Comparison of ENCODE assay signal across 11 cellular contexts in the genomic region with DNA sequence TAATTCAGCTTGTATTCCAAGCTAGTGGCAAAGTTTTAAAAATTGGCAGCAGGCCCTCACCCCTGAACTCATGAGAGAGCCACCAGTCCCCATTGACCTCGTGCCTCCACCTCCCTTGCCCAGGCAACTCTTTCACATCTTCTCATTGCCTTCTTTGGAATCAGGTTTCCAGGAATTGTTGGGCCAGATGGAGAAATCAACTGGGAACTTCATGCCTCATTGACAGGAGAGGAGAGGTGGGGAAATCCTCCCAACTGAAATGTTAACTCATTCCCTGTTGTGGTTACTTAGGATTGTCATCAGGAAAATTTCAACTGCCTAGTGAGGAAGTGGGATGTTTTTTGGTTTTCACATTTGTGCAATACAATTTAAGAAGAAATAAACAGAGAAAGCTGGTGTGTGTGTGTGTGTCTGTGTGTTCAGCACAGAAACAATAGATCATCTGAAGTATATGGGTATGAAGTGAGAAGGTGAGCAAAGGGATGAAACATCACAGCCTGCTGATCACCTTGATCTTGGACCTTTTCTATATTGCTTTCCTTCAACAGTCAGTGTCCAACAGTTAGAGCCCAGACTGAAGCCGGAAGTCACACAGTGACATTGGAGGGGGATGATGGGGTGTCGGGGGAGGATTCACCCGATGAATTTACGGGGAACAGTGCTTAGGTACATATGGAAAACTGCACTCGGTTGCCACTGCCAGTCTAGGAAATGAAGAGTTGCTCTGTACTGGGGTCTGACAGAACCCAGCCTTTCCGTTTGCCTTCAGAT.
DNase-seq lines count a peak whose midpoint lies in the region; ATAC-seq and TF ChIP-seq lines count a peak whose summit lies in the region.
"Had no signal": no experiment of that assay in that cellular context is flagged by ENCODE, and none has a peak within 500 bp of the region (broad histone marks: within the 10 kb centered on the region; RNA-seq: fewer than 3 reads in every experiment).

No MANE protein-coding gene starts in this region.

- no peak overlapping the region for H3K4me3 Mint-ChIP-seq in endothelial cell (ENCODE audit: unreplicated experiment)

- H3K4me3 ChIP-seq in AG09309 (ENCODE audit: control insufficient read depth, low read depth, low read length) (no peak overlapping the region), astrocyte of the spinal cord (ENCODE audit: low read depth, low read length) (no peak overlapping the region)
- H3K4me3 ChIP-seq: tibial artery had no signal

- no peak for TF ChIP-seq CTCF in AG09309 (IDR thresholded peaks at IDR 0.05; ENCODE audit: control insufficient read depth, insufficient read depth, low read depth, low read length, missing control alignments)
- TF ChIP-seq CTCF in astrocyte of the spinal cord (IDR thresholded peaks at IDR 0.05; ENCODE audit: low read depth, low read length) = no peak
- TF ChIP-seq CTCF in endothelial cell (IDR thresholded peaks at IDR 0.05; ENCODE audit: unreplicated experiment) = no peak

- ATAC-seq in GM19395 (IDR thresholded peaks at IDR 0.05; ENCODE audit: unreplicated experiment) (peak; percentile 30), HG03135 (IDR thresholded peaks at IDR 0.05; ENCODE audit: unreplicated experiment) (peak; percentile 21), esophagus mucosa (no peak)

- in situ Hi-C loops in astrocyte of the spinal cord (cut with HindIII; ENCODE audit: low sequenced_read_pairs) = no loop called here

- peaks cover 3% of the 10 kb centered on the region for H3K4me1 Mint-ChIP-seq in endothelial cell (ENCODE audit: unreplicated experiment)

- no peaks in the 10 kb centered on the region for H3K9me3 Mint-ChIP-seq in endothelial cell (ENCODE audit: unreplicated experiment)

- H3K27me3 Mint-ChIP-seq in endothelial cell (ENCODE audit: unreplicated experiment) = no peaks in the 10 kb centered on the region

- H3K36me3 Mint-ChIP-seq in endothelial cell (ENCODE audit: low read depth, unreplicated experiment) = no peaks in the 10 kb centered on the region

- peak; percentile 46 for DNase-seq in AG09309 (ENCODE audit: low read depth)
- peak; percentile 12 for DNase-seq in astrocyte of the spinal cord (ENCODE audit: low read depth, low spot score)
- no peak for DNase-seq in C1 segment of cervical spinal cord (lab: John Stamatoyannopoulos, UW)
- DNase-seq in endothelial cell (ENCODE audit: low spot score) = no peak
- no peak for DNase-seq in stimulated activated CD4-positive, alpha-beta T cell treated with anti-CD3 and anti-CD28 coated beads, Interleukin-2, amount 100 ng/mL, for 48 hours
- DNase-seq: activated CD8-positive, alpha-beta memory T cell treated with anti-CD3 and anti-CD28 coated beads, Interleukin-2, amount 50 U/mL, for 48 hours; SW 1271; tibial artery had no signal

- H3K27ac Mint-ChIP-seq in endothelial cell (ENCODE audit: unreplicated experiment) = no peak overlapping the region

Comparison
In these comparisons a context has a peak if more than half of its experiments do, and no peak if none do; other contexts are left out.
1. DNase-seq: peak in AG09309 (single experiment) and astrocyte of the spinal cord (single experiment); none in C1 segment of cervical spinal cord (0 of 14), endothelial cell (single experiment) and stimulated activated CD4-positive, alpha-beta T cell treated with anti-CD3 and anti-CD28 coated beads, Interleukin-2, amount 100 ng/mL, for 48 hours (0 of 2).